8 cellular contexts compared by ENCODE assay signal in the genomic region with DNA sequence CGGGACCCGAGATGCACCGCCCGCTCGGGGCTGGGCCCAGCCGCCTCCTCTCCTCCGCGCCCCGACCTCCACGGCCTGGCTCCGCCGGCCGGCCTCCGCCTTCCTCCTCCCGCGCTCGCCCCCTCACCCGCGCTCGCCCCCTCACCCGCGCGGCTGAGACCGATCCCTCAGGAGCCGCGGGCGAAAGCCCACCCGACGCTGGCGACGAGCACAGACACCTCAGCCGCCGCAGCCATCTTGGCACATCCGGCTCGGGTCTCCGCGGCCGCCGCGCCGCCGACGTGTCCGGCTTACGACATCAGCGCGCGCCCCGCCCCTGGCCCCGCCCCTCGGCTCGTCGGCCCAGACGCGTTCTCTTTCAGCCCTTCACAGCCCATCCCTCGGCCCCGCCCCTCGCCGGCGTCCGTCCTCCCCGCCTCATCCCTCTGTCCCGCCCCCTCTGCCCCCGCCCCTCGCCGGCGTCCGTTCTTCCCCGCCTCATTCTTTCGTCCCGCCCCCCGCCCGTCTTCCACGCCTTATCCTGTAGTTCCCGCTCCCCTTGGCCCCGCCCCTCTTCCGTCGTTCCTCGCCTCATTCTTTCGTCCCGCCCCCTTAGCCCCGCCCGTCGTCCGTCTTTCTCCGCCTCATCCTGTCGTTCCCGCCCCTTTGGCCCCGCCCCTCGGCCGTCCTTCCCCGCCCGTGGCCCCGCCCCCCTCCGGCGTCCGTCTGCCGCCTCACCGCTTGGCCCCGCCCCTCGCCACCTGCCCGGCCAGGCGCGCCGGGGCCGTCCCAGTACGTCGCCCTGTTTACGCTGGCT.
A peak's percentile ranks its signal among the peaks of the same experiment; 100 is the strongest.
DNase-seq lines count a peak whose midpoint lies in the region; ATAC-seq and TF ChIP-seq lines count a peak whose summit lies in the region.

A gene with protein sequence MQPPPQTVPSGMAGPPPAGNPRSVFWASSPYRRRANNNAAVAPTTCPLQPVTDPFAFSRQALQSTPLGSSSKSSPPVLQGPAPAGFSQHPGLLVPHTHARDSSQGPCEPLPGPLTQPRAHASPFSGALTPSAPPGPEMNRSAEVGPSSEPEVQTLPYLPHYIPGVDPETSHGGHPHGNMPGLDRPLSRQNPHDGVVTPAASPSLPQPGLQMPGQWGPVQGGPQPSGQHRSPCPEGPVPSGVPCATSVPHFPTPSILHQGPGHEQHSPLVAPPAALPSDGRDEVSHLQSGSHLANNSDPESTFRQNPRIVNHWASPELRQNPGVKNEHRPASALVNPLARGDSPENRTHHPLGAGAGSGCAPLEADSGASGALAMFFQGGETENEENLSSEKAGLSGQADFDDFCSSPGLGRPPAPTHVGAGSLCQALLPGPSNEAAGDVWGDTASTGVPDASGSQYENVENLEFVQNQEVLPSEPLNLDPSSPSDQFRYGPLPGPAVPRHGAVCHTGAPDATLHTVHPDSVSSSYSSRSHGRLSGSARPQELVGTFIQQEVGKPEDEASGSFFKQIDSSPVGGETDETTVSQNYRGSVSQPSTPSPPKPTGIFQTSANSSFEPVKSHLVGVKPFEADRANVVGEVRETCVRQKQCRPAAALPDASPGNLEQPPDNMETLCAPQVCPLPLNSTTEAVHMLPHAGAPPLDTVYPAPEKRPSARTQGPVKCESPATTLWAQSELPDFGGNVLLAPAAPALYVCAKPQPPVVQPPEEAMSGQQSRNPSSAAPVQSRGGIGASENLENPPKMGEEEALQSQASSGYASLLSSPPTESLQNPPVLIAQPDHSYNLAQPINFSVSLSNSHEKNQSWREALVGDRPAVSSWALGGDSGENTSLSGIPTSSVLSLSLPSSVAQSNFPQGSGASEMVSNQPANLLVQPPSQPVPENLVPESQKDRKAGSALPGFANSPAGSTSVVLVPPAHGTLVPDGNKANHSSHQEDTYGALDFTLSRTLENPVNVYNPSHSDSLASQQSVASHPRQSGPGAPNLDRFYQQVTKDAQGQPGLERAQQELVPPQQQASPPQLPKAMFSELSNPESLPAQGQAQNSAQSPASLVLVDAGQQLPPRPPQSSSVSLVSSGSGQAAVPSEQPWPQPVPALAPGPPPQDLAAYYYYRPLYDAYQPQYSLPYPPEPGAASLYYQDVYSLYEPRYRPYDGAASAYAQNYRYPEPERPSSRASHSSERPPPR (N-terminal part only) (minus strand): TSS at position 248 of the 796 bp plus-strand sequence. CDS start 5,425 bp downstream, outside the sequence.

- TF ChIP-seq CTCF in AG09319 (IDR thresholded peaks at IDR 0.05; ENCODE audit: low read depth, low read length) = no peak

- DNase-seq in AG09319 (ENCODE audit: extremely low read depth, low read depth) = peak; percentile 97
- peak; percentile 90 to 95 for DNase-seq in NCI-H446 (lab: John Stamatoyannopoulos, UW)
- DNase-seq in activated CD4-positive, CD25-positive, alpha-beta regulatory T cell treated with anti-CD3 and anti-CD28 coated beads, Interleukin-2, amount 50 U/mL, for 16 hours (ENCODE audit: low read depth, low spot score) = peak; percentile 96
- DNase-seq in central memory CD4-positive, alpha-beta T cell = peak; percentile 98
- DNase-seq in iris pigment epithelial cell (ENCODE audit: low read depth) = peak; percentile 96
- peak; percentile 100 for DNase-seq in stimulated activated CD4-positive, alpha-beta T cell treated with anti-CD3 and anti-CD28 coated beads, Interleukin-12 subunit alpha, Interleukin-12 subunit beta, amount 100 ng/mL, for 24 hours (ENCODE audit: low read depth in 2 of 2)

- ATAC-seq in GM19043 (IDR thresholded peaks at IDR 0.05; ENCODE audit: low read depth, unreplicated experiment) (peak; percentile 57), HG03354 (IDR thresholded peaks at IDR 0.05; ENCODE audit: poor library complexity, severe bottlenecking, unreplicated experiment) (peak; percentile 61)

Comparison
In these comparisons a context has a peak if more than half of its experiments do, and no peak if none do; other contexts are left out.
1. Peak in every context shown above with its lines: DNase-seq and ATAC-seq.